20 cellular contexts compared by ENCODE assay signal in genomic region chr2:231922945-231923344, GRCh38. TPM values are rescaled to one million over a fixed set of nuclear protein-coding genes. Genes with fewer than 3 reads are reported as not detected.
"Had no signal": no experiment of that assay in that cellular context is flagged by ENCODE, and none has a peak within 500 bp of the region (broad histone marks: within the 10 kb centered on the region; RNA-seq: fewer than 3 reads in every experiment).

No MANE protein-coding gene starts in this region.

- H3K36me3 ChIP-seq: gastrocnemius medialis, neutrophil, transverse colon, WERI-Rb-1 had no signal

- H3K9me3 ChIP-seq: gastrocnemius medialis, neutrophil, transverse colon had no signal

- H3K4me3 Mint-ChIP-seq: activated CD8-positive, alpha-beta T cell treated with anti-CD3 and anti-CD28 coated beads, Interleukin-2, amount 10 ng/mL, durations not matched to agents 7 days and 5 days; dendritic cell treated with granulocyte-macrophage colony-stimulating factor and Interleukin-4, amounts not matched to agents 40 ng/mL and 50 ng/mL, for 4 days; mesothelial cell of epicardium; stimulated activated memory B cell treated with anti-CD40 and anti-IgM and Interleukin-4, amounts not matched to agents 10 μg/mL and 1 μg/mL and 100 μg/mL, for 72 hours had no signal

- DNase-seq: activated CD4-positive, alpha-beta T cell treated with anti-CD3 and anti-CD28 coated beads for 48 hours; activated CD8-positive, alpha-beta memory T cell treated with anti-CD3 and anti-CD28 coated beads, Interleukin-2, amount 50 U/mL, for 48 hours; activated CD8-positive, alpha-beta T cell treated with anti-CD3 and anti-CD28 coated beads, Interleukin-2, amount 10 ng/mL, durations not matched to agents 7 days and 5 days; activated naive CD4-positive, alpha-beta T cell treated with anti-CD3 and anti-CD28 coated beads, Interleukin-2, amount 50 U/mL, for 16 hours; amniotic stem cell; effector memory CD8-positive, alpha-beta T cell; gastrocnemius medialis; T-helper 1 cell; transverse colon; WERI-Rb-1 had no signal

- H3K9me3 Mint-ChIP-seq: brain; dendritic cell treated with granulocyte-macrophage colony-stimulating factor and Interleukin-4, amounts not matched to agents 40 ng/mL and 50 ng/mL, for 4 days; effector memory CD8-positive, alpha-beta T cell; mesothelial cell of epicardium; stimulated activated memory B cell treated with anti-CD40 and anti-IgM and Interleukin-4, amounts not matched to agents 10 μg/mL and 1 μg/mL and 100 μg/mL, for 72 hours had no signal

- H3K27ac Mint-ChIP-seq: activated CD8-positive, alpha-beta T cell treated with anti-CD3 and anti-CD28 coated beads, Interleukin-2, amount 10 ng/mL, durations not matched to agents 7 days and 5 days; dendritic cell treated with granulocyte-macrophage colony-stimulating factor and Interleukin-4, amounts not matched to agents 40 ng/mL and 50 ng/mL, for 4 days; effector memory CD8-positive, alpha-beta T cell; mesothelial cell of epicardium; stimulated activated memory B cell treated with anti-CD40 and anti-IgM and Interleukin-4, amounts not matched to agents 10 μg/mL and 1 μg/mL and 100 μg/mL, for 72 hours had no signal

- H3K36me3 Mint-ChIP-seq: brain; mesothelial cell of epicardium; stimulated activated memory B cell treated with anti-CD40 and anti-IgM and Interleukin-4, amounts not matched to agents 10 μg/mL and 1 μg/mL and 100 μg/mL, for 72 hours had no signal

- FAIRE-seq: keratinocyte had no signal

- H3K27ac ChIP-seq: epithelial cell of prostate, gastrocnemius medialis, neutrophil, transverse colon, WERI-Rb-1 had no signal

- H3K4me3 ChIP-seq: gastrocnemius medialis, smooth muscle cell, transverse colon had no signal

- ATAC-seq: activated CD8-positive, alpha-beta T cell treated with anti-CD3 and anti-CD28 coated beads, Interleukin-2, amount 10 ng/mL, durations not matched to agents 7 days and 5 days; effector memory CD8-positive, alpha-beta T cell; gastrocnemius medialis; right cardiac atrium; stimulated activated memory B cell treated with anti-CD40 and anti-IgM and Interleukin-4, amounts not matched to agents 10 μg/mL and 1 μg/mL and 100 μg/mL, for 72 hours had no signal

- H3K4me2 ChIP-seq: smooth muscle cell had no signal

RNA-seq across cellular contexts. Expression of gene NPPC, which starts 3.3 kb away (rescaled TPM):
- total RNA-seq: gastrocnemius medialis, lower leg skin, smooth muscle cell had no signal
- polyA plus RNA-seq: keratinocyte had no signal
